Comparison of ENCODE assay signal across 1 cellular context in genomic region chr11:119381186-119381988, GRCh38.
TF ChIP-seq lines count a peak whose summit lies in the region.

USP2 (minus strand) TSS chr11:119381690; CDS start chr11:119373480, 8,210 bp downstream.

TF ChIP-seq in HepG2, 621 proteins besides CTCF, POLR2A, EP300 and RAD21 (continued from another document and continues in another):
- TF ChIP-seq GPBP1L1 (CRISPR knock-in tag; IDR thresholded peaks at IDR 0.05) (no peak), ISX (CRISPR knock-in tag; conservative IDR thresholded peaks at IDR 0.05) (no peak), ZNF770 (CRISPR knock-in tag; IDR thresholded peaks at IDR 0.05) (peak; percentile 87), NFIB (CRISPR knock-in tag; IDR thresholded peaks at IDR 0.05; ENCODE audit: borderline replicate concordance) (no peak), ZNF331 (CRISPR knock-in tag; IDR thresholded peaks at IDR 0.05) (peak; percentile 61; the same call in 1 of the 2 replicates), ZBTB10 (CRISPR knock-in tag; IDR thresholded peaks at IDR 0.05; ENCODE audit: borderline replicate concordance) (no peak), ZNF30 (CRISPR knock-in tag; IDR thresholded peaks at IDR 0.05) (no peak), BCL3 (CRISPR knock-in tag; IDR thresholded peaks at IDR 0.05) (peak; percentile 65; the same call in 1 of the 2 replicates), ETS1 (CRISPR knock-in tag; IDR thresholded peaks at IDR 0.05) (no peak), TFAP4 (IDR thresholded peaks at IDR 0.05; ENCODE audit: borderline replicate concordance, low read depth) (peak; percentile 97), ZNF614 (CRISPR knock-in tag; IDR thresholded peaks at IDR 0.05; ENCODE audit: borderline replicate concordance) (0 out of 2 replicates have a peak, but pooled peaks have one; percentile 61), ZNF687 (CRISPR knock-in tag; IDR thresholded peaks at IDR 0.05) (peak; percentile 90), ZSCAN31 (CRISPR knock-in tag; IDR thresholded peaks at IDR 0.05; ENCODE audit: low read depth) (peak; percentile 72; the same call in 1 of the 2 replicates), XBP1 (CRISPR knock-in tag; IDR thresholded peaks at IDR 0.05) (no peak), MAFK (conservative IDR thresholded peaks at IDR 0.05 in 1 of 2, IDR thresholded peaks at IDR 0.05 in 1 of 2; ENCODE audit: low read length in 2 of 2) (no peak), NFATC3 (CRISPR knock-in tag; IDR thresholded peaks at IDR 0.05) (peak; percentile 78; the same call in 1 of the 2 replicates), ZBTB25 (CRISPR knock-in tag; IDR thresholded peaks at IDR 0.05) (peak; percentile 76), YEATS4 (CRISPR knock-in tag; IDR thresholded peaks at IDR 0.05; ENCODE audit: borderline replicate concordance) (peak; percentile 75), ZNF335 (CRISPR knock-in tag; IDR thresholded peaks at IDR 0.05) (0 out of 2 replicates have a peak, but pooled peaks have one; percentile 41), ZNF460 (CRISPR knock-in tag; IDR thresholded peaks at IDR 0.05; ENCODE audit: borderline replicate concordance) (peak; percentile 13; the same call in 1 of the 2 replicates), SAFB2 (CRISPR knock-in tag; IDR thresholded peaks at IDR 0.05; ENCODE audit: borderline replicate concordance, low read depth) (no peak), ZNF564 (CRISPR knock-in tag; IDR thresholded peaks at IDR 0.05) (no peak), ZNF530 (CRISPR knock-in tag; IDR thresholded peaks at IDR 0.05; ENCODE audit: low read depth) (no peak), ZNF850 (CRISPR knock-in tag; conservative IDR thresholded peaks at IDR 0.05) (no peak), SATB2 (CRISPR knock-in tag; IDR thresholded peaks at IDR 0.05) (no peak), JUNB (CRISPR knock-in tag; IDR thresholded peaks at IDR 0.05; ENCODE audit: borderline replicate concordance) (no peak), KDM4B (CRISPR knock-in tag; IDR thresholded peaks at IDR 0.05) (no peak; the same call in 1 of the 2 replicates), ATF5 (CRISPR knock-in tag; IDR thresholded peaks at IDR 0.05; ENCODE audit: low read depth) (no peak), RBM39 (IDR thresholded peaks at IDR 0.05; ENCODE audit: low read depth, low read length, poor library complexity, severe bottlenecking) (no peak), ZNF512 (CRISPR knock-in tag; IDR thresholded peaks at IDR 0.05) (no peak), CREBL2 (CRISPR knock-in tag; IDR thresholded peaks at IDR 0.05; ENCODE audit: borderline replicate concordance) (no peak), ZNF616 (CRISPR knock-in tag; IDR thresholded peaks at IDR 0.05; ENCODE audit: low read depth) (0 out of 2 replicates have a peak, but pooled peaks have one; percentile 47), ZNF672 (CRISPR knock-in tag; IDR thresholded peaks at IDR 0.05) (no peak), GLI4 (CRISPR knock-in tag; IDR thresholded peaks at IDR 0.05; ENCODE audit: borderline replicate concordance) (0 out of 2 replicates have a peak, but pooled peaks have one; percentile 60), IKZF4 (CRISPR knock-in tag; IDR thresholded peaks at IDR 0.05; ENCODE audit: borderline replicate concordance, low read depth, not compliant biosample characterization) (no peak), ZNF446 (CRISPR knock-in tag; IDR thresholded peaks at IDR 0.05) (no peak), ZBTB26 (CRISPR knock-in tag; IDR thresholded peaks at IDR 0.05; ENCODE audit: borderline replicate concordance) (peak; percentile 74; the same call in 1 of the 2 replicates), SRY (CRISPR knock-in tag; IDR thresholded peaks at IDR 0.05) (peak; percentile 85; the same call in 1 of the 2 replicates)
